17 cellular contexts compared by ENCODE assay signal in the genomic region with DNA sequence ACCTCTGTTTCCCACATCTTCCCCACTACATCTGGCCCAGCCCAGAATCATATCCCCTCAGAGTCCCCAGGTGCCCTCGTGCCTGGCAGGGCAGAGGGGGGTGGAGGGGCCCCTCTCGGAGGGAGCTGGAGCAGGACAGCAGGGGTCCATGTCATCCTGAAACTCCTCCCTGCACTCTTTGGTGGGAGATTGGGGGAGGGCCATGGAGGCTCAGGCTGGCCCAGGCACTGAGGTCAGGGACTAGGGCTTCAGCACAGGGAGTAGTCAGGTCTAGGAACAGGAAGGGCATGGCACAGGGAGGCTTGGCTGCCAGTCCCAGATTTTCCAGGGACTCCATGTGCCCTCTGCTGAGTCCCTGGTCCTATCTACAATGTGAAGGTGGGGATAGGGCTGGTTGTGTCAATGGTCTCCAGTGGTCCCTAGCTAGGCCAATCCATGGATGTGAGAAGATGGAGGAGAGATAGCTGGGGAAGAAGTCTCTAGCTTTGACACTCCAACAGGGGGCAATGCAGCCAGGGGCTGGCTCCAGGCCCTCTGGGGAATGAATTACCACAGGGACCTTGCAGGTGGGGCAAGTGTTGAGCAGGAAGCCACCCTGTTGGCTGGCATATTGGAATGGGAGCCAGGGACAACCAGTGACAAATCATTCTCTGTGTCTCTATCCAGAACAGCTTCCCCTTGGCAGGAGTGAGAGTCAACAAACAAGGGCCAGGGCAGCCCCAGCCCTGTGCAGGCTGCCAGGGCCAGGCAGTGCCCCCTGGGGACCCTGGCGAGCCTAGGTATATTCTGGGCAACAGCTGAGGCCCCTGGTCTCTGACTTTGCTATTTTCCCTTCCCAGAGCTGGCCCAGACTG.
"Had no signal": no experiment of that assay in that cellular context is flagged by ENCODE, and none has a peak within 500 bp of the region (broad histone marks: within the 10 kb centered on the region; RNA-seq: fewer than 3 reads in every experiment).

No MANE protein-coding gene starts in this region.

- H3K4me1 Mint-ChIP-seq: activated CD8-positive, alpha-beta memory T cell treated with anti-CD3 and anti-CD28 coated beads, Interleukin-2, amount 10 ng/mL, durations not matched to agents 7 days and 5 days; activated naive CD4-positive, alpha-beta T cell treated with anti-CD3 and anti-CD28 coated beads, Interleukin-2, amount 10 ng/mL, durations not matched to agents 7 days and 5 days; naive thymus-derived CD4-positive, alpha-beta T cell had no signal

- H3K4me3 Mint-ChIP-seq: activated CD8-positive, alpha-beta memory T cell treated with anti-CD3 and anti-CD28 coated beads, Interleukin-2, amount 10 ng/mL, durations not matched to agents 7 days and 5 days; activated naive CD4-positive, alpha-beta T cell treated with anti-CD3 and anti-CD28 coated beads, Interleukin-2, amount 10 ng/mL, durations not matched to agents 7 days and 5 days; activated T-cell treated with anti-CD3 and anti-CD28 coated beads, Interleukin-2, amount 50 U/mL, for 24 hours; naive thymus-derived CD4-positive, alpha-beta T cell had no signal

- H3K27ac Mint-ChIP-seq: activated CD8-positive, alpha-beta memory T cell treated with anti-CD3 and anti-CD28 coated beads, Interleukin-2, amount 10 ng/mL, durations not matched to agents 7 days and 5 days; activated naive CD4-positive, alpha-beta T cell treated with anti-CD3 and anti-CD28 coated beads, Interleukin-2, amount 10 ng/mL, durations not matched to agents 7 days and 5 days; activated T-cell treated with anti-CD3 and anti-CD28 coated beads, Interleukin-2, amount 50 U/mL, for 24 hours; naive thymus-derived CD4-positive, alpha-beta T cell had no signal

- H3K4me3 ChIP-seq: cardiac muscle cell, esophagus squamous epithelium, lung, skin epidermis, tibial artery had no signal

- H3K27ac ChIP-seq: cardiac muscle cell, esophagus squamous epithelium, neutrophil, skin epidermis, tibial artery, VCaP had no signal

- H3K36me3 Mint-ChIP-seq: activated CD8-positive, alpha-beta memory T cell treated with anti-CD3 and anti-CD28 coated beads, Interleukin-2, amount 10 ng/mL, durations not matched to agents 7 days and 5 days; activated naive CD4-positive, alpha-beta T cell treated with anti-CD3 and anti-CD28 coated beads, Interleukin-2, amount 10 ng/mL, durations not matched to agents 7 days and 5 days; naive thymus-derived CD4-positive, alpha-beta T cell had no signal

- DNase-seq: activated CD4-positive, alpha-beta T cell treated with anti-CD3 and anti-CD28 coated beads for 1 hour; activated CD4-positive, alpha-beta T cell treated with anti-CD3 and anti-CD28 coated beads, Interleukin-2, amount 50 U/mL, for 48 hours; activated CD8-positive, alpha-beta memory T cell treated with anti-CD3 and anti-CD28 coated beads, Interleukin-2, amount 10 ng/mL, durations not matched to agents 7 days and 5 days; activated naive CD4-positive, alpha-beta T cell treated with anti-CD3 and anti-CD28 coated beads, Interleukin-2, amount 10 ng/mL, durations not matched to agents 7 days and 5 days; activated T-cell treated with anti-CD3 and anti-CD28 coated beads, Interleukin-2, amount 50 U/mL, for 24 hours; esophagus squamous epithelium; kidney glomerular epithelial cell; naive thymus-derived CD4-positive, alpha-beta T cell; stimulated activated CD4-positive, alpha-beta T cell treated with anti-CD3 and anti-CD28 coated beads, Interleukin-15, amount 100 ng/mL, for 24 hours; stimulated activated CD4-positive, alpha-beta T cell treated with anti-CD3 and anti-CD28 coated beads, Interleukin-4, amount 100 ng/mL, for 24 hours; stimulated activated naive CD4-positive, alpha-beta T cell; tibial artery had no signal

- H3K36me3 ChIP-seq: cardiac muscle cell, esophagus squamous epithelium, neutrophil, tibial artery had no signal

- H3K9me3 Mint-ChIP-seq: activated naive CD4-positive, alpha-beta T cell treated with anti-CD3 and anti-CD28 coated beads, Interleukin-2, amount 10 ng/mL, durations not matched to agents 7 days and 5 days; activated T-cell treated with anti-CD3 and anti-CD28 coated beads, Interleukin-2, amount 50 U/mL, for 24 hours; naive thymus-derived CD4-positive, alpha-beta T cell had no signal

- H3K27me3 ChIP-seq: cardiac muscle cell, esophagus squamous epithelium, neutrophil, tibial artery had no signal

- H3K9me3 ChIP-seq: esophagus squamous epithelium, neutrophil, tibial artery had no signal

- H3K27me3 Mint-ChIP-seq: activated CD8-positive, alpha-beta memory T cell treated with anti-CD3 and anti-CD28 coated beads, Interleukin-2, amount 10 ng/mL, durations not matched to agents 7 days and 5 days; activated naive CD4-positive, alpha-beta T cell treated with anti-CD3 and anti-CD28 coated beads, Interleukin-2, amount 10 ng/mL, durations not matched to agents 7 days and 5 days; naive thymus-derived CD4-positive, alpha-beta T cell had no signal
